In genomic region chr7:150325901-150326300, GRCh38 we compare ENCODE assay signal across 1 cellular context.
TF ChIP-seq lines count a peak whose summit lies in the region.

No MANE protein-coding gene starts in this region.

TF ChIP-seq in GM12878, 131 proteins besides CTCF, POLR2A, EP300 and RAD21:
- TF ChIP-seq NR2C1 (IDR thresholded peaks at IDR 0.05) (no peak), WRNIP1 (IDR thresholded peaks at IDR 0.05; ENCODE audit: borderline replicate concordance, low read depth, low read length) (no peak)
